ENCODE assay signal across 1 cellular context in the genomic region with DNA sequence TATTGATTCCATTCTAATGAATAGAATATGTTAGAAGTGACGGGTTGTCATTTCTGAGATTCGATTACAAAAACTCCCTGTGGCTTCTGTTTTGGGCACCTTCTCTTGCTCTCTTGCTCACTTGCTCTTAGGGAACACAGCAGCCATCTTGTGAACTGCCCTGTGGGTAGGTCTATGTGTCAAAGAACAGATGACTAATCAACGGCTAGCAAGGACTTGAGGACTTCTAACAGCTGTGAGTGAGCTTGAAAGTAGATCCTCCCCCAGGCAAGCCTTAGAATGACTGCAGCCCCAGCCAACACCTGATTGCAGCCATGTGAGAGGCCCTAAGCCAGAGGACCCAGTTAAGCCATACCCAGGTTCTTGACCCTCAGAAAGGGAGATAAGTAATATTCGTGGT.
TF ChIP-seq lines count a peak whose summit lies in the region.

No MANE protein-coding gene starts in this region.

TF ChIP-seq in K562, 482 proteins besides CTCF, POLR2A, EP300 and RAD21 (continued from another document):
- no peak for TF ChIP-seq MITF (IDR thresholded peaks at IDR 0.05)
- no peak for TF ChIP-seq LCOR (CRISPR knock-in tag; IDR thresholded peaks at IDR 0.05)
- TF ChIP-seq PATZ1 (CRISPR knock-in tag; IDR thresholded peaks at IDR 0.05; ENCODE audit: borderline replicate concordance) = no peak
- no peak for TF ChIP-seq MAFF (IDR thresholded peaks at IDR 0.05; ENCODE audit: low read length)
- TF ChIP-seq ZNF212 (CRISPR knock-in tag; IDR thresholded peaks at IDR 0.05) = no peak
- 0 out of 2 replicates have a peak, but pooled peaks have one; percentile 50 for TF ChIP-seq CREB3 (tag; conservative IDR thresholded peaks at IDR 0.05; ENCODE audit: low read depth)
- no peak for TF ChIP-seq BRF1 (IDR thresholded peaks at IDR 0.05; ENCODE audit: borderline replicate concordance, extremely low read depth, insufficient read length)
- no peak for TF ChIP-seq NR3C1 (CRISPR knock-in tag; IDR thresholded peaks at IDR 0.05)
- TF ChIP-seq ELF1 (tag; IDR thresholded peaks at IDR 0.05) = no peak
- TF ChIP-seq SOX6 (IDR thresholded peaks at IDR 0.05) = no peak
- TF ChIP-seq, protein P1, sequence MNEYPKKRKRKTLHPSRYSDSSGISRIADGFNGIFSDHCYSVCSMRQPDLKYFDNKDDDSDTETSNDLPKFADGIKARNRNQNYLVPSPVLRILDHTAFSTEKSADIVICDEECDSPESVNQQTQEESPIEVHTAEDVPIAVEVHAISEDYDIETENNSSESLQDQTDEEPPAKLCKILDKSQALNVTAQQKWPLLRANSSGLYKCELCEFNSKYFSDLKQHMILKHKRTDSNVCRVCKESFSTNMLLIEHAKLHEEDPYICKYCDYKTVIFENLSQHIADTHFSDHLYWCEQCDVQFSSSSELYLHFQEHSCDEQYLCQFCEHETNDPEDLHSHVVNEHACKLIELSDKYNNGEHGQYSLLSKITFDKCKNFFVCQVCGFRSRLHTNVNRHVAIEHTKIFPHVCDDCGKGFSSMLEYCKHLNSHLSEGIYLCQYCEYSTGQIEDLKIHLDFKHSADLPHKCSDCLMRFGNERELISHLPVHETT (CRISPR knock-in tag; conservative IDR thresholded peaks at IDR 0.05 in 1 of 2, IDR thresholded peaks at IDR 0.05 in 1 of 2) = peak in 1 of 2 experiments; percentile 81; a peak in 2 of 4 replicates
- TF ChIP-seq KLF16 (IDR thresholded peaks at IDR 0.05) = 0 out of 2 replicates have a peak, but pooled peaks have one; percentile 16
- no peak for TF ChIP-seq HDGF (IDR thresholded peaks at IDR 0.05)
- no peak for TF ChIP-seq POU5F1 (IDR thresholded peaks at IDR 0.05; ENCODE audit: borderline replicate concordance, low read depth, low read length, partially characterized antibody)
- no peak for TF ChIP-seq ZNF24 (IDR thresholded peaks at IDR 0.05)
- TF ChIP-seq SLC30A9 (CRISPR knock-in tag; IDR thresholded peaks at IDR 0.05) = no peak
- TF ChIP-seq SUPT5H (IDR thresholded peaks at IDR 0.05) = no peak
- TF ChIP-seq ZNF347 (CRISPR knock-in tag; IDR thresholded peaks at IDR 0.05; ENCODE audit: low read depth) = no peak
- TF ChIP-seq SRSF1 (IDR thresholded peaks at IDR 0.05; ENCODE audit: low read depth, low read length) = no peak
- TF ChIP-seq PBX2 (CRISPR knock-in tag; IDR thresholded peaks at IDR 0.05; ENCODE audit: low read depth) = no peak
- peak; percentile 50; the same call in 1 of the 2 replicates for TF ChIP-seq PBX2 (tag; conservative IDR thresholded peaks at IDR 0.05; ENCODE audit: low read depth)
- no peak for TF ChIP-seq ZC3H4 (CRISPR knock-in tag; IDR thresholded peaks at IDR 0.05; ENCODE audit: borderline replicate concordance)
- TF ChIP-seq NCOA4 (IDR thresholded peaks at IDR 0.05; ENCODE audit: partially characterized antibody) = no peak
- TF ChIP-seq CAMTA2 (CRISPR knock-in tag; conservative IDR thresholded peaks at IDR 0.05) = no peak
- TF ChIP-seq SMARCA5 (IDR thresholded peaks at IDR 0.05) = no peak
- TF ChIP-seq EHMT2 (IDR thresholded peaks at IDR 0.05) = 0 out of 2 replicates have a peak, but pooled peaks have one; percentile 40
- no peak for TF ChIP-seq MBD2 (IDR thresholded peaks at IDR 0.05; ENCODE audit: borderline replicate concordance, low read depth)
- TF ChIP-seq, protein P2, sequence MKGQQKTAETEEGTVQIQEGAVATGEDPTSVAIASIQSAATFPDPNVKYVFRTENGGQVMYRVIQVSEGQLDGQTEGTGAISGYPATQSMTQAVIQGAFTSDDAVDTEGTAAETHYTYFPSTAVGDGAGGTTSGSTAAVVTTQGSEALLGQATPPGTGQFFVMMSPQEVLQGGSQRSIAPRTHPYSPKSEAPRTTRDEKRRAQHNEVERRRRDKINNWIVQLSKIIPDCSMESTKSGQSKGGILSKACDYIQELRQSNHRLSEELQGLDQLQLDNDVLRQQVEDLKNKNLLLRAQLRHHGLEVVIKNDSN (CRISPR knock-in tag; IDR thresholded peaks at IDR 0.05) = no peak
- TF ChIP-seq ZNF584 (CRISPR knock-in tag; IDR thresholded peaks at IDR 0.05; ENCODE audit: low read depth) = no peak
- TF ChIP-seq GTF2A2 (tag; IDR thresholded peaks at IDR 0.05) = no peak
- TF ChIP-seq ZNF121 (CRISPR knock-in tag; conservative IDR thresholded peaks at IDR 0.05) = no peak
- no peak for TF ChIP-seq SIN3A (IDR thresholded peaks at IDR 0.05; ENCODE audit: borderline replicate concordance in 2 of 2, control insufficient read depth in 1 of 2, low read depth in 2 of 2, low read length in 2 of 2)
- TF ChIP-seq KLF6 (CRISPR knock-in tag; IDR thresholded peaks at IDR 0.05; ENCODE audit: borderline replicate concordance) = no peak
- no peak for TF ChIP-seq NKRF (IDR thresholded peaks at IDR 0.05; ENCODE audit: borderline replicate concordance)
- no peak for TF ChIP-seq THAP12 (CRISPR knock-in tag; IDR thresholded peaks at IDR 0.05)
- no peak for TF ChIP-seq ZNF277 (CRISPR knock-in tag; IDR thresholded peaks at IDR 0.05; ENCODE audit: borderline replicate concordance)
- TF ChIP-seq TAL1 (IDR thresholded peaks at IDR 0.05) = no peak
- TF ChIP-seq BCOR (IDR thresholded peaks at IDR 0.05) = no peak
- TF ChIP-seq ZNF282 (CRISPR knock-in tag; IDR thresholded peaks at IDR 0.05) = no peak
- no peak for TF ChIP-seq XRCC5 (IDR thresholded peaks at IDR 0.05; ENCODE audit: low read depth, low read length)
- no peak for TF ChIP-seq EGR1 (conservative IDR thresholded peaks at IDR 0.05)
- no peak for TF ChIP-seq MED1 (CRISPR knock-in tag; IDR thresholded peaks at IDR 0.05; ENCODE audit: borderline replicate concordance)
- TF ChIP-seq ILF3 (IDR thresholded peaks at IDR 0.05; ENCODE audit: borderline replicate concordance) = no peak
- TF ChIP-seq ZBTB49 (CRISPR knock-in tag; IDR thresholded peaks at IDR 0.05; ENCODE audit: borderline replicate concordance) = no peak
- TF ChIP-seq HCFC1 (IDR thresholded peaks at IDR 0.05; ENCODE audit: low read depth, low read length) = no peak
- no peak for TF ChIP-seq ZNF143 (CRISPR knock-in tag; IDR thresholded peaks at IDR 0.05)
TF ChIP-seq in K562: peak in this region for 17.
